Comparison of ENCODE assay signal across 8 cellular contexts in genomic region chr12:106302401-106303201, GRCh38. TPM values are rescaled to one million over a fixed set of nuclear protein-coding genes. Genes with fewer than 3 reads are reported as not detected.
A peak's percentile ranks its signal among the peaks of the same experiment; 100 is the strongest.
DNase-seq lines count a peak whose midpoint lies in the region; ATAC-seq and TF ChIP-seq lines count a peak whose summit lies in the region.

TSS of gene TCP11L2 (plus strand) at chr12:106302733. CDS start at chr12:106311076, 8,343 bp downstream.

- intact Hi-C loops in left ventricle myocardium inferior (cut with micrococcal nuclease): no loop called here
- intact Hi-C loops in prostate gland (cut with DNase I): no loop called here

- peak in 1 of 4 donors; percentile 14 for TF ChIP-seq EP300 in upper lobe of left lung (IDR thresholded peaks at IDR 0.05)

- under 1% methylated on average over 51 of the region's 76 CpGs for WGBS in prostate gland
- 0% methylated on average over 30 of the region's 76 CpGs; no CpG with 5 or more reads in 1 of the 2 donors for WGBS in upper lobe of left lung, 2 donors

- H3K36me3 ChIP-seq in left ventricle myocardium inferior (peaks cover 6% of the 10 kb centered on the region), prostate gland (no peaks in the 10 kb centered on the region), upper lobe of left lung (no peaks in the 10 kb centered on the region)

- no peaks in the 10 kb centered on the region for H3K9me3 ChIP-seq in left ventricle myocardium inferior (replicated peaks)
- H3K9me3 ChIP-seq in prostate gland: no peaks in the 10 kb centered on the region
- no peaks in the 10 kb centered on the region for H3K9me3 ChIP-seq in upper lobe of left lung

- H3K27ac ChIP-seq in left ventricle myocardium inferior (replicated peaks) (peak within 1 kb of the TSS; percentile 98), prostate gland (peak within 1 kb of the TSS; percentile 95 to 96), upper lobe of left lung (peak within 1 kb of the TSS; percentile 97 to 98 (median 97))

- TF ChIP-seq CTCF in GM12865 (IDR thresholded peaks at IDR 0.05; ENCODE audit: insufficient read depth, low read depth, low read length, missing control alignments) (no peak), left ventricle myocardium inferior (IDR thresholded peaks at IDR 0.05; ENCODE audit: borderline replicate concordance) (no peak), prostate gland (IDR thresholded peaks at IDR 0.05) (no peak), upper lobe of left lung (IDR thresholded peaks at IDR 0.05) (no peak)

- H3K4me3 ChIP-seq in GM12865 (ENCODE audit: low read depth, low read length) (peak within 1 kb of the TSS; percentile 97), left ventricle myocardium inferior (peak within 1 kb of the TSS; percentile 97), prostate gland (peak within 1 kb of the TSS; percentile 93 to 97), upper lobe of left lung (peak within 1 kb of the TSS; percentile 48 to 90 (median 82))

- H3K4me1 ChIP-seq in left ventricle myocardium inferior: peaks cover 83% of the 10 kb centered on the region
- no peaks in the 10 kb centered on the region for H3K4me1 ChIP-seq in prostate gland (replicated peaks)
- peaks cover 39 to 67% (median 51%) of the 10 kb centered on the region in 4 donors for H3K4me1 ChIP-seq in upper lobe of left lung

- peak; percentile 61 for TF ChIP-seq POLR2A in prostate gland (IDR thresholded peaks at IDR 0.05)
- TF ChIP-seq POLR2A in upper lobe of left lung (IDR thresholded peaks at IDR 0.05): peak in 3 of 4 donors; percentile 52 to 82 (median 74)

- H3K27me3 ChIP-seq in left ventricle myocardium inferior (ENCODE audit: low read depth) (no peaks in the 10 kb centered on the region), prostate gland (replicated peaks; ENCODE audit: insufficient read depth) (no peaks in the 10 kb centered on the region), upper lobe of left lung (no peaks in the 10 kb centered on the region)

- DNase-seq in GM12865 (ENCODE audit: low read depth) (peak; percentile 89), NCI-H128 (lab: John Stamatoyannopoulos, UW; ENCODE audit: unreplicated experiment) (peak; percentile 82), T-helper 2 cell (peak; percentile 83 to 91 (median 89)), amygdala (lab: John Stamatoyannopoulos, UW) (peak; percentile 69 to 98 (median 88)), left ventricle myocardium inferior (peak; percentile 92), prostate gland (ENCODE audit: low spot score) (peak; percentile 90), upper lobe of left lung (peak; percentile 91 to 98)

- ATAC-seq in HG02678 (IDR thresholded peaks at IDR 0.05; ENCODE audit: unreplicated experiment) (peak; percentile 64), upper lobe of left lung (ENCODE audit: low FRiP score in 2 of 2) (peak; percentile 95 to 96)

RNA-seq across cellular contexts. Expression of gene TCP11L2, which starts in this region (rescaled TPM):
- total RNA-seq in left ventricle myocardium inferior (126 TPM), prostate gland (10 to 100 TPM; 20.0 to 30.6 TPM), upper lobe of left lung (10 to 100 TPM; 43.2 to 77.5 (median 56.2) TPM)

Comparison
In these comparisons a context has a peak if more than half of its experiments do, and no peak if none do; other contexts are left out.
1. Peak in every context shown above with its lines: DNase-seq, ATAC-seq, H3K4me3 ChIP-seq and H3K27ac ChIP-seq.